ENCODE assay signal across 9 cellular contexts in the genomic region with DNA sequence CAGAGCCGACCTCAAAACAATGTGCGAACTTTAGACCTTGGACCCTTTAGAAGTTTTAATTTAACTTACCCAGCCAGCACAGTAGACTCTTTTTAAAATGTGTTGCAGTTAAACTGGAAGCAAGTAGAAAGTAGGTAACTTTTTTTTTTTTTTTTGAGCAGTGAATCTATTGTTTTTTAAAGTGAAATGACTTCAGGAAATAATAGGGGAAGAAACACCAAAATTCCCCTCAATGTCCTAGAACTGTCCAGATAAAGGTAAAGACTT. TPM values are rescaled to one million over a fixed set of nuclear protein-coding genes. Genes with fewer than 3 reads are reported as not detected.
DNase-seq lines count a peak whose midpoint lies in the region; ATAC-seq and TF ChIP-seq lines count a peak whose summit lies in the region.
"Had no signal": no experiment of that assay in that cellular context is flagged by ENCODE, and none has a peak within 500 bp of the region (broad histone marks: within the 10 kb centered on the region; RNA-seq: fewer than 3 reads in every experiment).

No MANE protein-coding gene starts in this region.

- peaks cover 32% of the 10 kb centered on the region for H3K79me2 ChIP-seq in HCT116 (ENCODE audit: insufficient read depth, low read length)

- no peak for TF ChIP-seq RAD21 in HCT116 (IDR thresholded peaks at IDR 0.05; ENCODE audit: low read depth)

- peak overlapping the region; percentile 95 for H3K9ac ChIP-seq in HCT116 (ENCODE audit: low read length)

- no peak overlapping the region for H2AFZ ChIP-seq in HCT116 (ENCODE audit: low read depth, low read length, poor library complexity, severe bottlenecking)

- H3K27ac ChIP-seq in HCT116 (ENCODE audit: low read depth, low read length) (peak overlapping the region; percentile 96), right cardiac atrium (ENCODE audit: low read length) (peak overlapping the region; percentile 95), skin epidermis (peak overlapping the region in 16 of 21 experiments; percentile 93 to 100 (median 98))

- BruUV-seq in HCT116 (replicated peaks; lab: Mats Ljungman, UMichigan): no TSS peak

- no peak for DNase-seq in HCT116 (ENCODE audit: low read depth, low spot score)
- no peak for DNase-seq in activated CD4-positive, alpha-beta memory T cell treated with anti-CD3 and anti-CD28 coated beads, Interleukin-2, amount 10 ng/mL, durations not matched to agents 7 days and 5 days
- no peak for DNase-seq in right cardiac atrium
- no peak for DNase-seq in erythroblast (lab: John Stamatoyannopoulos, UW)
- no peak for DNase-seq in occipital lobe (lab: John Stamatoyannopoulos, UW)

- intact Hi-C loops in HCT116 (cut with micrococcal nuclease) (no loop called here), right cardiac atrium (cut with DNase I) (no loop called here)

- POLR2A ChIA-PET in HCT116 (lab: Charles Lee): no interaction called here
- POLR2A ChIA-PET in activated CD4-positive, alpha-beta memory T cell treated with anti-CD3 and anti-CD28 coated beads, Interleukin-2, amount 10 ng/mL, durations not matched to agents 7 days and 5 days (lab: Charles Lee): no interaction called here

- H3K9me3 ChIP-seq in HCT116 (ENCODE audit: control insufficient read depth in 1 of 2, insufficient read depth in 1 of 2, low read depth in 1 of 2, low read length in 2 of 2): no peaks in the 10 kb centered on the region
- no peaks in the 10 kb centered on the region for H3K9me3 ChIP-seq in right cardiac atrium (ENCODE audit: control insufficient read depth, low read length)
- H3K9me3 ChIP-seq: neutrophil had no signal

- H3K27me3 ChIP-seq in HCT116 (ENCODE audit: insufficient read depth, low read length) (no peaks in the 10 kb centered on the region), right cardiac atrium (ENCODE audit: control insufficient read depth, insufficient read depth) (no peaks in the 10 kb centered on the region)
- H3K27me3 ChIP-seq: neutrophil had no signal

- peak overlapping the region; percentile 81 for H3K4me3 Mint-ChIP-seq in activated CD4-positive, alpha-beta memory T cell treated with anti-CD3 and anti-CD28 coated beads, Interleukin-2, amount 10 ng/mL, durations not matched to agents 7 days and 5 days

- no peaks in the 10 kb centered on the region for H3K36me3 ChIP-seq in HCT116 (ENCODE audit: control insufficient read depth in 1 of 2, insufficient read depth in 2 of 2, low read length in 2 of 2)
- H3K36me3 ChIP-seq: neutrophil had no signal

- CTCF ChIA-PET in HCT116 (lab: Charles Lee): no interaction called here
- CTCF ChIA-PET in activated CD4-positive, alpha-beta memory T cell treated with anti-CD3 and anti-CD28 coated beads, Interleukin-2, amount 10 ng/mL, durations not matched to agents 7 days and 5 days (lab: Charles Lee): no interaction called here

- no peaks in the 10 kb centered on the region for H3K9me2 ChIP-seq in HCT116 (ENCODE audit: insufficient read depth)

- H3K4me1 ChIP-seq in HCT116 (ENCODE audit: control insufficient read depth in 1 of 2, insufficient read depth in 2 of 2, low read length in 2 of 2): peaks cover 21 to 32% of the 10 kb centered on the region in 2 experiments
- H3K4me1 ChIP-seq in right cardiac atrium (ENCODE audit: control insufficient read depth, insufficient read depth, low read length): no peaks in the 10 kb centered on the region

- peaks cover 12% of the 10 kb centered on the region; the same call in 1 of the 2 replicates for H4K20me1 ChIP-seq in HCT116 (ENCODE audit: insufficient read depth)

- no peaks in the 10 kb centered on the region for H3K27me3 Mint-ChIP-seq in activated CD4-positive, alpha-beta memory T cell treated with anti-CD3 and anti-CD28 coated beads, Interleukin-2, amount 10 ng/mL, durations not matched to agents 7 days and 5 days

- peak overlapping the region; percentile 70 for H3K27ac Mint-ChIP-seq in activated CD4-positive, alpha-beta memory T cell treated with anti-CD3 and anti-CD28 coated beads, Interleukin-2, amount 10 ng/mL, durations not matched to agents 7 days and 5 days

- no peaks in the 10 kb centered on the region for H3K9me3 Mint-ChIP-seq in activated CD4-positive, alpha-beta memory T cell treated with anti-CD3 and anti-CD28 coated beads, Interleukin-2, amount 10 ng/mL, durations not matched to agents 7 days and 5 days

- peaks cover 27% of the 10 kb centered on the region for H3K4me1 Mint-ChIP-seq in activated CD4-positive, alpha-beta memory T cell treated with anti-CD3 and anti-CD28 coated beads, Interleukin-2, amount 10 ng/mL, durations not matched to agents 7 days and 5 days

- H3K36me3 Mint-ChIP-seq in activated CD4-positive, alpha-beta memory T cell treated with anti-CD3 and anti-CD28 coated beads, Interleukin-2, amount 10 ng/mL, durations not matched to agents 7 days and 5 days (ENCODE audit: low read depth): peaks cover 5% of the 10 kb centered on the region

- H3K4me2 ChIP-seq in HCT116 (ENCODE audit: low read length): peak overlapping the region; percentile 94

- WGBS in right cardiac atrium: 16% methylated on average over 2 of the region's 2 CpGs

- RAD21 ChIA-PET in HCT116 (lab: Charles Lee; ENCODE audit: low non-redundant PET in 1 of 2, low total read pairs in 2 of 2, uncharacterized antibody in 2 of 2, unreplicated experiment in 2 of 2): no interaction called here

- peak overlapping the region; percentile 70 to 97 for H3K4me3 ChIP-seq in HCT116 (replicated peaks in 1 of 2; ENCODE audit: low read depth in 1 of 2, low read length in 2 of 2)
- H3K4me3 ChIP-seq in right cardiac atrium (ENCODE audit: low read length): no peak overlapping the region
- H3K4me3 ChIP-seq in skin epidermis: peak overlapping the region in 6 of 7 experiments; percentile 63 to 99 (median 95)

- no peak for TF ChIP-seq POLR2A in HCT116 (IDR thresholded peaks at IDR 0.05; ENCODE audit: borderline replicate concordance, extremely low read depth, insufficient read depth, insufficient read length)
- no peak for TF ChIP-seq POLR2A in erythroblast (IDR thresholded peaks at IDR 0.05; ENCODE audit: low read length)

- TF ChIP-seq CTCF in HCT116 (IDR thresholded peaks at IDR 0.05 in 2 of 3, conservative IDR thresholded peaks at IDR 0.05 in 1 of 3; ENCODE audit: borderline replicate concordance in 1 of 3, insufficient read depth in 1 of 3, low read depth in 2 of 3, low read length in 2 of 3): no peak

- no peak for ATAC-seq in HCT116
- no peak for ATAC-seq in right cardiac atrium
- no peak for ATAC-seq in HG02840 (IDR thresholded peaks at IDR 0.05; ENCODE audit: low FRiP score, unreplicated experiment)
- ATAC-seq in HG03378 (IDR thresholded peaks at IDR 0.05; ENCODE audit: unreplicated experiment): no peak

TF ChIP-seq in HCT116, 20 proteins besides CTCF, POLR2A, EP300 and RAD21:
- TF ChIP-seq, protein P1, sequence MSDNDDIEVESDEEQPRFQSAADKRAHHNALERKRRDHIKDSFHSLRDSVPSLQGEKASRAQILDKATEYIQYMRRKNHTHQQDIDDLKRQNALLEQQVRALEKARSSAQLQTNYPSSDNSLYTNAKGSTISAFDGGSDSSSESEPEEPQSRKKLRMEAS (IDR thresholded peaks at IDR 0.05): no peak
- no peak for TF ChIP-seq ZNF274 (IDR thresholded peaks at IDR 0.05; ENCODE audit: low read depth, low read length)
- no peak for TF ChIP-seq ZFX (IDR thresholded peaks at IDR 0.05)
- no peak for TF ChIP-seq FOSL1 (IDR thresholded peaks at IDR 0.05; ENCODE audit: low read depth)
- TF ChIP-seq EZH2phosphoT487 (IDR thresholded peaks at IDR 0.05; ENCODE audit: borderline replicate concordance): no peak
- TF ChIP-seq SIN3A (IDR thresholded peaks at IDR 0.05; ENCODE audit: low read depth): no peak
- TF ChIP-seq EZH2 (IDR thresholded peaks at IDR 0.05): no peak
- TF ChIP-seq CBX3 (IDR thresholded peaks at IDR 0.05; ENCODE audit: low read depth): no peak
- TF ChIP-seq POLR2AphosphoS5 (IDR thresholded peaks at IDR 0.05; ENCODE audit: low read depth, low read length): no peak
- no peak for TF ChIP-seq SRF (IDR thresholded peaks at IDR 0.05; ENCODE audit: low read depth)
- TF ChIP-seq ELF1 (IDR thresholded peaks at IDR 0.05; ENCODE audit: borderline replicate concordance, low read depth): no peak
- TF ChIP-seq, protein P2, sequence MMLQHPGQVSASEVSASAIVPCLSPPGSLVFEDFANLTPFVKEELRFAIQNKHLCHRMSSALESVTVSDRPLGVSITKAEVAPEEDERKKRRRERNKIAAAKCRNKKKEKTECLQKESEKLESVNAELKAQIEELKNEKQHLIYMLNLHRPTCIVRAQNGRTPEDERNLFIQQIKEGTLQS (IDR thresholded peaks at IDR 0.05): no peak
- no peak for TF ChIP-seq EGR1 (IDR thresholded peaks at IDR 0.05; ENCODE audit: low read depth)
- TF ChIP-seq CEBPB (IDR thresholded peaks at IDR 0.05; ENCODE audit: low read depth): no peak
- TF ChIP-seq YY1 (IDR thresholded peaks at IDR 0.05; ENCODE audit: extremely low read depth, insufficient replicate concordance, low read depth, low read length): no peak
- no peak for TF ChIP-seq JUND (IDR thresholded peaks at IDR 0.05)
- TF ChIP-seq, protein P3, sequence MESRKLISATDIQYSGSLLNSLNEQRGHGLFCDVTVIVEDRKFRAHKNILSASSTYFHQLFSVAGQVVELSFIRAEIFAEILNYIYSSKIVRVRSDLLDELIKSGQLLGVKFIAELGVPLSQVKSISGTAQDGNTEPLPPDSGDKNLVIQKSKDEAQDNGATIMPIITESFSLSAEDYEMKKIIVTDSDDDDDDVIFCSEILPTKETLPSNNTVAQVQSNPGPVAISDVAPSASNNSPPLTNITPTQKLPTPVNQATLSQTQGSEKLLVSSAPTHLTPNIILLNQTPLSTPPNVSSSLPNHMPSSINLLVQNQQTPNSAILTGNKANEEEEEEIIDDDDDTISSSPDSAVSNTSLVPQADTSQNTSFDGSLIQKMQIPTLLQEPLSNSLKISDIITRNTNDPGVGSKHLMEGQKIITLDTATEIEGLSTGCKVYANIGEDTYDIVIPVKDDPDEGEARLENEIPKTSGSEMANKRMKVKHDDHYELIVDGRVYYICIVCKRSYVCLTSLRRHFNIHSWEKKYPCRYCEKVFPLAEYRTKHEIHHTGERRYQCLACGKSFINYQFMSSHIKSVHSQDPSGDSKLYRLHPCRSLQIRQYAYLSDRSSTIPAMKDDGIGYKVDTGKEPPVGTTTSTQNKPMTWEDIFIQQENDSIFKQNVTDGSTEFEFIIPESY (IDR thresholded peaks at IDR 0.05; ENCODE audit: extremely low read depth, insufficient replicate concordance, low read length): no peak

RNA-seq across cellular contexts. Expression of a gene that starts 1.1 kb away (rescaled TPM):
- 72.7 TPM for total RNA-seq in HCT116 (2021; ENCODE audit: unreplicated experiment)
- 52.5 and 60.7 TPM in 2 replicates for polyA plus RNA-seq in HCT116 (2012)
- 10 to 100 TPM; 35.1 to 35.3 TPM for total RNA-seq in activated CD4-positive, alpha-beta memory T cell treated with anti-CD3 and anti-CD28 coated beads, Interleukin-2, amount 10 ng/mL, durations not matched to agents 7 days and 5 days
- total RNA-seq in right cardiac atrium: 10 to 100 TPM; 51.2 to 57.2 (median 57.0) TPM
- polyA plus RNA-seq in right cardiac atrium: 27.4 TPM
- total RNA-seq in occipital lobe: 79.5 TPM
